In the genomic region with DNA sequence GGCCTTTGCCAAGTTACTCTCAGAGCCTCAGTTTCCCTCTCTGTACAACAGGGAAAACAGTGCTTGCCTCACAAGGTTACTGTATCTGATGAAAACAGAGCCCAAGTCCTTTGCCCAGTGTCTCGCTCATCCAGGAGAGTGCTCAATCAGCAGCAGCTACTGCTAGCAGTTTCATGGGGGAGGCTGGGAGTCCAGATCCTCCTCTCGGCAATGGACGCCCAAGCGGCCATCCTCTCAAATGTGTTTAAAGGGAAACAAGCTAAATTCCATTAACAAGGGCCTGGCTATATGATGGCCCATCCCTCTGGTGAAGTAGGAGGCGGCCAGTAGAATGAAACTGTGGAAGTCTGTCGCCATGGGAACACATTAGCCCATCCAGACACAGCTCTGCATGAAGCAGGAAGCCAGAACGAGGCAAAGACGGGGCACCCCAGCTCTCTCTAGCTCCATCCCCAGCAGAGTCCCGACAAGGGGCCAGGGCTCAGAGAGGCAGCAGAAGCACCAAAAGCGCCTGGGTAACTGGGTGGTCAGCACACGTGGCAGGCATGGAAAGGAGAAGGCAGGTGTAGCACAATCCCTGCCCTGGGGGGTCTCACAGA, we compare ENCODE assay signal across 9 cellular contexts. TPM values are rescaled to one million over a fixed set of nuclear protein-coding genes. Genes with fewer than 3 reads are reported as not detected.
DNase-seq lines count a peak whose midpoint lies in the region; ATAC-seq, FAIRE-seq and TF ChIP-seq lines count a peak whose summit lies in the region.
"Had no signal": no experiment of that assay in that cellular context is flagged by ENCODE, and none has a peak within 500 bp of the region (broad histone marks: within the 10 kb centered on the region; RNA-seq: fewer than 3 reads in every experiment).

No MANE protein-coding gene starts in this region.

- WGBS in small intestine, 3 donors: 62 to 72% (median 70%) methylated on average over 11 of the region's 11 CpGs

- H3K4me3 ChIP-seq in HL-60 (replicated peaks; ENCODE audit: insufficient read depth, low read length): no peak overlapping the region
- H3K4me3 ChIP-seq in WERI-Rb-1 (ENCODE audit: low read depth, low read length): no peak overlapping the region
- H3K4me3 ChIP-seq in small intestine (ENCODE audit: low read depth in 1 of 2, low read length in 2 of 2): no peak overlapping the region
- H3K4me3 ChIP-seq in HAP-1: no peak overlapping the region

- H3K27me3 ChIP-seq in HL-60 (ENCODE audit: insufficient read depth, poor library complexity, severe bottlenecking) (no peaks in the 10 kb centered on the region), WERI-Rb-1 (ENCODE audit: insufficient read depth, low read depth, severe bottlenecking) (no peaks in the 10 kb centered on the region), small intestine (ENCODE audit: control insufficient read depth in 2 of 2, insufficient read depth in 2 of 2, low read length in 2 of 2) (no peaks in the 10 kb centered on the region), HAP-1 (ENCODE audit: low read depth) (no peaks in the 10 kb centered on the region)

- in situ Hi-C loops in HAP-1 (cut with MboI; ENCODE audit: low sequenced_read_pairs): no loop called here

- FAIRE-seq in small intestine (lab: Jason Lieb, UNC): no peak

- DNase-seq in HL-60 (ENCODE audit: low read depth in 1 of 2, low spot score in 1 of 2): no peak
- DNase-seq in WERI-Rb-1: no peak
- peak; percentile 55 for DNase-seq in iPS-NIHi7 (ENCODE audit: extremely low spot score)
- DNase-seq in small intestine: no peak
- DNase-seq in EL: no peak
- DNase-seq in HAP-1 (ENCODE audit: low spot score in 2 of 2): no peak
- DNase-seq: activated CD4-positive, alpha-beta T cell treated with anti-CD3 and anti-CD28 coated beads for 48 hours had no signal

- H3K4me1 ChIP-seq in small intestine (ENCODE audit: control insufficient read depth in 2 of 2, insufficient read depth in 1 of 2, low read depth in 1 of 2, low read length in 1 of 2): peaks cover 27 to 30% of the 10 kb centered on the region in 2 donors
- no peaks in the 10 kb centered on the region for H3K4me1 ChIP-seq in HAP-1

- H3K27ac ChIP-seq in HL-60 (replicated peaks) (peak overlapping the region; percentile 49), WERI-Rb-1 (peak overlapping the region; percentile 54; the same call in 1 of the 2 replicates), small intestine (ENCODE audit: low read depth in 1 of 2, low read length in 1 of 2) (peak overlapping the region; percentile 69 to 77)

- no peaks in the 10 kb centered on the region for H3K9me3 ChIP-seq in WERI-Rb-1 (ENCODE audit: severe bottlenecking)
- no peaks in the 10 kb centered on the region for H3K9me3 ChIP-seq in small intestine (ENCODE audit: control insufficient read depth, low read depth)
- H3K9me3 ChIP-seq in HAP-1: no peaks in the 10 kb centered on the region

- no peak for ATAC-seq in HG03095 (IDR thresholded peaks at IDR 0.05; ENCODE audit: unreplicated experiment)
- ATAC-seq in esophagus mucosa: no peak

- H3K36me3 ChIP-seq in WERI-Rb-1 (peaks cover 28% of the 10 kb centered on the region), small intestine (ENCODE audit: control insufficient read depth in 2 of 2, insufficient read depth in 2 of 2, low read length in 2 of 2) (peaks cover 0 to 2% of the 10 kb centered on the region in 2 donors), HAP-1 (replicated peaks) (peaks cover 21% of the 10 kb centered on the region)

- TF ChIP-seq CTCF in HL-60 (IDR thresholded peaks at IDR 0.05; ENCODE audit: insufficient read depth, low read length) (no peak), WERI-Rb-1 (IDR thresholded peaks at IDR 0.05; ENCODE audit: low read depth, low read length) (no peak)

RNA-seq across cellular contexts. Expression of gene FAM53B, which starts 35.2 kb away (rescaled TPM):
- 10 to 100 TPM; 15.1 to 30.2 (median 18.8) TPM for polyA plus RNA-seq in small intestine
- 24.9 TPM for total RNA-seq in esophagus mucosa
